Comparison of ENCODE assay signal across 15 cellular contexts in the genomic region with DNA sequence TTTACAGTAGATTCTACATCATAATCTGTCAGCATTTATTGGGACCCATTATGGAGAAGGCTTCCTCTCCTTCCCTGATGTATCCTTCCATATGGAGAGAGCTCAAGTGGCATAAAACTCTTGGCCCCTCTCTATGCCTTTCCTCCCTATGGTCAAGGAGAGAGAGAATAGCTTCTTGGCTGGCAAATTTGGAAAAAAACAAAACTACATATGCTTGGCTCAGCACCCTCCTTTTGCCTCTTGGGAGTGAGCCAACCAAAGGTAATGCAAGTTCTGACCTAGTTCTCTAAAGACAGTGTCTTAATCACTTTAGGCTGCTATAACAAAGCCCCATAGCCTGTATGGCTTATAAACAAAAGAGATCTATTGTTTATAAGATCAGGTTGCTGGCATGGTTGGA. TPM values are rescaled to one million over a fixed set of nuclear protein-coding genes. Genes with fewer than 3 reads are reported as not detected.
DNase-seq lines count a peak whose midpoint lies in the region; ATAC-seq and TF ChIP-seq lines count a peak whose summit lies in the region.
"Had no signal": no experiment of that assay in that cellular context is flagged by ENCODE, and none has a peak within 500 bp of the region (broad histone marks: within the 10 kb centered on the region; RNA-seq: fewer than 3 reads in every experiment).

No MANE protein-coding gene starts in this region.

- DNase-seq in NCI-H446 treated with DMSO at 0.1 percent for 48 hours (lab: John Stamatoyannopoulos, UW) (peak; percentile 16), cerebellar cortex (ENCODE audit: low spot score) (peak; percentile 89), glutamatergic neuron (no peak), colonic mucosa (no peak)
- no peak for DNase-seq in stimulated activated naive CD4-positive, alpha-beta T cell treated with Interleukin-2 at 50 U/mL for 16 hours (lab: John Stamatoyannopoulos, UW)
- DNase-seq: Caco-2; CD4-positive, alpha-beta memory T cell; DMS153; DND-41; GDM1; H9 had no signal

- H3K27me3 Mint-ChIP-seq in glutamatergic neuron (ENCODE audit: unreplicated experiment), result no peaks in the 10 kb centered on the region

- H3K27ac ChIP-seq in colonic mucosa, result no peak overlapping the region

- peak overlapping the region; percentile 48 for H3K27ac Mint-ChIP-seq in glutamatergic neuron (ENCODE audit: unreplicated experiment)
- H3K27ac Mint-ChIP-seq: CD4-positive, alpha-beta memory T cell; GM23338; H9 had no signal

- H3K36me3 ChIP-seq in colonic mucosa, result no peaks in the 10 kb centered on the region

- H3K4me1 Mint-ChIP-seq in glutamatergic neuron (ENCODE audit: low read depth, unreplicated experiment), result peaks cover 18% of the 10 kb centered on the region
- H3K4me1 Mint-ChIP-seq: CD4-positive, alpha-beta memory T cell; GM23338; H9 had no signal

- no peaks in the 10 kb centered on the region for H3K9me3 ChIP-seq in colonic mucosa

- H3K27me3 ChIP-seq in colonic mucosa, result no peaks in the 10 kb centered on the region

- H3K4me3 Mint-ChIP-seq in glutamatergic neuron (ENCODE audit: unreplicated experiment), result no peak overlapping the region
- H3K4me3 Mint-ChIP-seq: CD4-positive, alpha-beta memory T cell; GM23338; H9 had no signal

- TF ChIP-seq CTCF in glutamatergic neuron (IDR thresholded peaks at IDR 0.05; ENCODE audit: partially characterized antibody, unreplicated experiment), result no peak
- TF ChIP-seq CTCF in colonic mucosa (IDR thresholded peaks at IDR 0.05), result no peak

- H3K36me3 Mint-ChIP-seq in glutamatergic neuron (ENCODE audit: unreplicated experiment), result peaks cover 13% of the 10 kb centered on the region
- H3K36me3 Mint-ChIP-seq: CD4-positive, alpha-beta memory T cell had no signal

- intact Hi-C loops in colonic mucosa (cut with DNase I), result no loop called here

- H3K9me3 Mint-ChIP-seq in glutamatergic neuron (ENCODE audit: unreplicated experiment), result peaks cover 3% of the 10 kb centered on the region

- no peak for ATAC-seq in GM21526 (IDR thresholded peaks at IDR 0.05; ENCODE audit: low FRiP score, unreplicated experiment)
- ATAC-seq: GM12878, GM23338, HCT116 had no signal

- H3K9ac ChIP-seq in colonic mucosa (ENCODE audit: low read depth in 2 of 2, low read length in 2 of 2), result no peak overlapping the region

- no peak overlapping the region for H3K4me3 ChIP-seq in colonic mucosa
- H3K4me3 ChIP-seq: GM12878, GM23338 had no signal

- H3K4me1 ChIP-seq in colonic mucosa, result no peaks in the 10 kb centered on the region

RNA-seq across cellular contexts. Expression of a gene that starts 37.5 kb away (rescaled TPM):
- total RNA-seq in glutamatergic neuron (ENCODE audit: unreplicated experiment) (44.5 TPM), colonic mucosa (10 to 100 TPM in 1 of 2 donors, 1 to 10 TPM in 1; 8.4 to 12.7 TPM)
- total RNA-seq: CD4-positive, alpha-beta memory T cell had no signal

Comparison
In these comparisons a context has a peak if more than half of its experiments do, and no peak if none do; other contexts are left out.
1. DNase-seq: peak in NCI-H446 treated with DMSO at 0.1 percent for 48 hours (single experiment) and cerebellar cortex (single experiment); none in glutamatergic neuron (single experiment), stimulated activated naive CD4-positive, alpha-beta T cell treated with Interleukin-2 at 50 U/mL for 16 hours (single experiment) and colonic mucosa (single experiment).